Comparison of ENCODE assay signal across 1 cellular context in the genomic region with DNA sequence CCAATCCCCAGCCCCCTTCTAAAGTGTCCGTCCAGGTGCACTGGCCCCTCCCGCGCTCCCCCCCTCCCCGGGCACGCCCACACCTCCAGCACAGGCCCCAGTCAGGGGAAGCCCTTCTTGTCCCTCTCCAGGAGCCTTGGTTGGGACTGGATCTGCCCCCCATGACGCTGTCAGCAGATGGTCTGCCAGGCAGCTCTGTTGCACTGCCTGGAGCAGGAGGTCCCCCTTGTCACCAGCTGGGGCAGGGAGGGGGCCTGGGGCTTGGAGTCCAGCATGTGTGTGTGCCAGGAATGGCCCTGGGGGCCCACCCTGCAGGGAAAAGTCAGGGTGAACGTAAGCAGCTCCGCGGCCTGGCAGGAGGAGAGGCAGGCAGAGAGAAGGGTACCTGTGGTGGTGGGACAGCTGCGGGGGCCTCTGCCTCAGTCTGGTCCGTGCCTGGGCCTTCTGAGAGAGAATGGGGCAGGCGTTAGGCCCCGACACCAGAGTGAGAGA.
TF ChIP-seq lines count a peak whose summit lies in the region.

No MANE protein-coding gene starts in this region.

TF ChIP-seq in WTC11, 78 proteins besides CTCF, POLR2A, EP300 and RAD21:
- no peak for TF ChIP-seq NR1H2 (CRISPR knock-in tag; IDR thresholded peaks at IDR 0.05)
- no peak for TF ChIP-seq OVOL2 (CRISPR knock-in tag; IDR thresholded peaks at IDR 0.05; ENCODE audit: borderline replicate concordance)
- TF ChIP-seq, protein P1, sequence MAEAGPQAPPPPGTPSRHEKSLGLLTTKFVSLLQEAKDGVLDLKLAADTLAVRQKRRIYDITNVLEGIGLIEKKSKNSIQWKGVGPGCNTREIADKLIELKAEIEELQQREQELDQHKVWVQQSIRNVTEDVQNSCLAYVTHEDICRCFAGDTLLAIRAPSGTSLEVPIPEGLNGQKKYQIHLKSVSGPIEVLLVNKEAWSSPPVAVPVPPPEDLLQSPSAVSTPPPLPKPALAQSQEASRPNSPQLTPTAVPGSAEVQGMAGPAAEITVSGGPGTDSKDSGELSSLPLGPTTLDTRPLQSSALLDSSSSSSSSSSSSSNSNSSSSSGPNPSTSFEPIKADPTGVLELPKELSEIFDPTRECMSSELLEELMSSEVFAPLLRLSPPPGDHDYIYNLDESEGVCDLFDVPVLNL (CRISPR knock-in tag; IDR thresholded peaks at IDR 0.05; ENCODE audit: borderline replicate concordance, low read depth), result no peak
- no peak for TF ChIP-seq SP1 (CRISPR knock-in tag; conservative IDR thresholded peaks at IDR 0.05)
- TF ChIP-seq, protein P2, sequence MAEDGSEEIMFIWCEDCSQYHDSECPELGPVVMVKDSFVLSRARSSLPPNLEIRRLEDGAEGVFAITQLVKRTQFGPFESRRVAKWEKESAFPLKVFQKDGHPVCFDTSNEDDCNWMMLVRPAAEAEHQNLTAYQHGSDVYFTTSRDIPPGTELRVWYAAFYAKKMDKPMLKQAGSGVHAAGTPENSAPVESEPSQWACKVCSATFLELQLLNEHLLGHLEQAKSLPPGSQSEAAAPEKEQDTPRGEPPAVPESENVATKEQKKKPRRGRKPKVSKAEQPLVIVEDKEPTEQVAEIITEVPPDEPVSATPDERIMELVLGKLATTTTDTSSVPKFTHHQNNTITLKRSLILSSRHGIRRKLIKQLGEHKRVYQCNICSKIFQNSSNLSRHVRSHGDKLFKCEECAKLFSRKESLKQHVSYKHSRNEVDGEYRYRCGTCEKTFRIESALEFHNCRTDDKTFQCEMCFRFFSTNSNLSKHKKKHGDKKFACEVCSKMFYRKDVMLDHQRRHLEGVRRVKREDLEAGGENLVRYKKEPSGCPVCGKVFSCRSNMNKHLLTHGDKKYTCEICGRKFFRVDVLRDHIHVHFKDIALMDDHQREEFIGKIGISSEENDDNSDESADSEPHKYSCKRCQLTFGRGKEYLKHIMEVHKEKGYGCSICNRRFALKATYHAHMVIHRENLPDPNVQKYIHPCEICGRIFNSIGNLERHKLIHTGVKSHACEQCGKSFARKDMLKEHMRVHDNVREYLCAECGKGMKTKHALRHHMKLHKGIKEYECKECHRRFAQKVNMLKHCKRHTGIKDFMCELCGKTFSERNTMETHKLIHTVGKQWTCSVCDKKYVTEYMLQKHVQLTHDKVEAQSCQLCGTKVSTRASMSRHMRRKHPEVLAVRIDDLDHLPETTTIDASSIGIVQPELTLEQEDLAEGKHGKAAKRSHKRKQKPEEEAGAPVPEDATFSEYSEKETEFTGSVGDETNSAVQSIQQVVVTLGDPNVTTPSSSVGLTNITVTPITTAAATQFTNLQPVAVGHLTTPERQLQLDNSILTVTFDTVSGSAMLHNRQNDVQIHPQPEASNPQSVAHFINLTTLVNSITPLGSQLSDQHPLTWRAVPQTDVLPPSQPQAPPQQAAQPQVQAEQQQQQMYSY (CRISPR knock-in tag; IDR thresholded peaks at IDR 0.05), result no peak
- no peak for TF ChIP-seq JAZF1 (CRISPR knock-in tag; IDR thresholded peaks at IDR 0.05)
- TF ChIP-seq, protein P3, sequence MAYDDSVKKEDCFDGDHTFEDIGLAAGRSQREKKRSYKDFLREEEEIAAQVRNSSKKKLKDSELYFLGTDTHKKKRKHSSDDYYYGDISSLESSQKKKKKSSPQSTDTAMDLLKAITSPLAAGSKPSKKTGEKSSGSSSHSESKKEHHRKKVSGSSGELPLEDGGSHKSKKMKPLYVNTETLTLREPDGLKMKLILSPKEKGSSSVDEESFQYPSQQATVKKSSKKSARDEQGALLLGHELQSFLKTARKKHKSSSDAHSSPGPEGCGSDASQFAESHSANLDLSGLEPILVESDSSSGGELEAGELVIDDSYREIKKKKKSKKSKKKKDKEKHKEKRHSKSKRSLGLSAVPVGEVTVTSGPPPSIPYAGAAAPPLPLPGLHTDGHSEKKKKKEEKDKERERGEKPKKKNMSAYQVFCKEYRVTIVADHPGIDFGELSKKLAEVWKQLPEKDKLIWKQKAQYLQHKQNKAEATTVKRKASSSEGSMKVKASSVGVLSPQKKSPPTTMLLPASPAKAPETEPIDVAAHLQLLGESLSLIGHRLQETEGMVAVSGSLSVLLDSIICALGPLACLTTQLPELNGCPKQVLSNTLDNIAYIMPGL (CRISPR knock-in tag; IDR thresholded peaks at IDR 0.05), result no peak
- TF ChIP-seq, protein P4, sequence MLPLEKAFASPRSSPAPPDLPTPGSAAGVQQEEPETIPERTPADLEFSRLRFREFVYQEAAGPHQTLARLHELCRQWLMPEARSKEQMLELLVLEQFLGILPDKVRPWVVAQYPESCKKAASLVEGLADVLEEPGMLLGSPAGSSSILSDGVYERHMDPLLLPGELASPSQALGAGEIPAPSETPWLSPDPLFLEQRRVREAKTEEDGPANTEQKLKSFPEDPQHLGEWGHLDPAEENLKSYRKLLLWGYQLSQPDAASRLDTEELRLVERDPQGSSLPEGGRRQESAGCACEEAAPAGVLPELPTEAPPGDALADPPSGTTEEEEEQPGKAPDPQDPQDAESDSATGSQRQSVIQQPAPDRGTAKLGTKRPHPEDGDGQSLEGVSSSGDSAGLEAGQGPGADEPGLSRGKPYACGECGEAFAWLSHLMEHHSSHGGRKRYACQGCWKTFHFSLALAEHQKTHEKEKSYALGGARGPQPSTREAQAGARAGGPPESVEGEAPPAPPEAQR (CRISPR knock-in tag; IDR thresholded peaks at IDR 0.05), result no peak
- TF ChIP-seq, protein P5, sequence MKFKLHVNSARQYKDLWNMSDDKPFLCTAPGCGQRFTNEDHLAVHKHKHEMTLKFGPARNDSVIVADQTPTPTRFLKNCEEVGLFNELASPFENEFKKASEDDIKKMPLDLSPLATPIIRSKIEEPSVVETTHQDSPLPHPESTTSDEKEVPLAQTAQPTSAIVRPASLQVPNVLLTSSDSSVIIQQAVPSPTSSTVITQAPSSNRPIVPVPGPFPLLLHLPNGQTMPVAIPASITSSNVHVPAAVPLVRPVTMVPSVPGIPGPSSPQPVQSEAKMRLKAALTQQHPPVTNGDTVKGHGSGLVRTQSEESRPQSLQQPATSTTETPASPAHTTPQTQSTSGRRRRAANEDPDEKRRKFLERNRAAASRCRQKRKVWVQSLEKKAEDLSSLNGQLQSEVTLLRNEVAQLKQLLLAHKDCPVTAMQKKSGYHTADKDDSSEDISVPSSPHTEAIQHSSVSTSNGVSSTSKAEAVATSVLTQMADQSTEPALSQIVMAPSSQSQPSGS (CRISPR knock-in tag; IDR thresholded peaks at IDR 0.05; ENCODE audit: borderline replicate concordance, low read depth), result no peak
- TF ChIP-seq TCF7 (CRISPR knock-in tag; IDR thresholded peaks at IDR 0.05; ENCODE audit: low read depth), result no peak
- TF ChIP-seq, protein P6, sequence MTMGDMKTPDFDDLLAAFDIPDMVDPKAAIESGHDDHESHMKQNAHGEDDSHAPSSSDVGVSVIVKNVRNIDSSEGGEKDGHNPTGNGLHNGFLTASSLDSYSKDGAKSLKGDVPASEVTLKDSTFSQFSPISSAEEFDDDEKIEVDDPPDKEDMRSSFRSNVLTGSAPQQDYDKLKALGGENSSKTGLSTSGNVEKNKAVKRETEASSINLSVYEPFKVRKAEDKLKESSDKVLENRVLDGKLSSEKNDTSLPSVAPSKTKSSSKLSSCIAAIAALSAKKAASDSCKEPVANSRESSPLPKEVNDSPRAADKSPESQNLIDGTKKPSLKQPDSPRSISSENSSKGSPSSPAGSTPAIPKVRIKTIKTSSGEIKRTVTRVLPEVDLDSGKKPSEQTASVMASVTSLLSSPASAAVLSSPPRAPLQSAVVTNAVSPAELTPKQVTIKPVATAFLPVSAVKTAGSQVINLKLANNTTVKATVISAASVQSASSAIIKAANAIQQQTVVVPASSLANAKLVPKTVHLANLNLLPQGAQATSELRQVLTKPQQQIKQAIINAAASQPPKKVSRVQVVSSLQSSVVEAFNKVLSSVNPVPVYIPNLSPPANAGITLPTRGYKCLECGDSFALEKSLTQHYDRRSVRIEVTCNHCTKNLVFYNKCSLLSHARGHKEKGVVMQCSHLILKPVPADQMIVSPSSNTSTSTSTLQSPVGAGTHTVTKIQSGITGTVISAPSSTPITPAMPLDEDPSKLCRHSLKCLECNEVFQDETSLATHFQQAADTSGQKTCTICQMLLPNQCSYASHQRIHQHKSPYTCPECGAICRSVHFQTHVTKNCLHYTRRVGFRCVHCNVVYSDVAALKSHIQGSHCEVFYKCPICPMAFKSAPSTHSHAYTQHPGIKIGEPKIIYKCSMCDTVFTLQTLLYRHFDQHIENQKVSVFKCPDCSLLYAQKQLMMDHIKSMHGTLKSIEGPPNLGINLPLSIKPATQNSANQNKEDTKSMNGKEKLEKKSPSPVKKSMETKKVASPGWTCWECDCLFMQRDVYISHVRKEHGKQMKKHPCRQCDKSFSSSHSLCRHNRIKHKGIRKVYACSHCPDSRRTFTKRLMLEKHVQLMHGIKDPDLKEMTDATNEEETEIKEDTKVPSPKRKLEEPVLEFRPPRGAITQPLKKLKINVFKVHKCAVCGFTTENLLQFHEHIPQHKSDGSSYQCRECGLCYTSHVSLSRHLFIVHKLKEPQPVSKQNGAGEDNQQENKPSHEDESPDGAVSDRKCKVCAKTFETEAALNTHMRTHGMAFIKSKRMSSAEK (CRISPR knock-in tag; IDR thresholded peaks at IDR 0.05; ENCODE audit: borderline replicate concordance), result no peak
- no peak for TF ChIP-seq FOXP1 (CRISPR knock-in tag; IDR thresholded peaks at IDR 0.05; ENCODE audit: borderline replicate concordance)
- no peak for TF ChIP-seq FOXJ3 (CRISPR knock-in tag; IDR thresholded peaks at IDR 0.05; ENCODE audit: borderline replicate concordance)
- TF ChIP-seq, protein P7, sequence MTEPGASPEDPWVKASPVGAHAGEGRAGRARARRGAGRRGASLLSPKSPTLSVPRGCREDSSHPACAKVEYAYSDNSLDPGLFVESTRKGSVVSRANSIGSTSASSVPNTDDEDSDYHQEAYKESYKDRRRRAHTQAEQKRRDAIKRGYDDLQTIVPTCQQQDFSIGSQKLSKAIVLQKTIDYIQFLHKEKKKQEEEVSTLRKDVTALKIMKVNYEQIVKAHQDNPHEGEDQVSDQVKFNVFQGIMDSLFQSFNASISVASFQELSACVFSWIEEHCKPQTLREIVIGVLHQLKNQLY (CRISPR knock-in tag; IDR thresholded peaks at IDR 0.05), result no peak
- TF ChIP-seq, protein P8, sequence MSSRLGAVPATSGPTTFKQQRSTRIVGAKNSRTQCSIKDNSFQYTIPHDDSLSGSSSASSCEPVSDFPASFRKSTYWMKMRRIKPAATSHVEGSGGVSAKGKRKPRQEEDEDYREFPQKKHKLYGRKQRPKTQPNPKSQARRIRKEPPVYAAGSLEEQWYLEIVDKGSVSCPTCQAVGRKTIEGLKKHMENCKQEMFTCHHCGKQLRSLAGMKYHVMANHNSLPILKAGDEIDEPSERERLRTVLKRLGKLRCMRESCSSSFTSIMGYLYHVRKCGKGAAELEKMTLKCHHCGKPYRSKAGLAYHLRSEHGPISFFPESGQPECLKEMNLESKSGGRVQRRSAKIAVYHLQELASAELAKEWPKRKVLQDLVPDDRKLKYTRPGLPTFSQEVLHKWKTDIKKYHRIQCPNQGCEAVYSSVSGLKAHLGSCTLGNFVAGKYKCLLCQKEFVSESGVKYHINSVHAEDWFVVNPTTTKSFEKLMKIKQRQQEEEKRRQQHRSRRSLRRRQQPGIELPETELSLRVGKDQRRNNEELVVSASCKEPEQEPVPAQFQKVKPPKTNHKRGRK (CRISPR knock-in tag; IDR thresholded peaks at IDR 0.05; ENCODE audit: borderline replicate concordance), result no peak
